Comparison of ENCODE assay signal across 1 cellular context in the genomic region with DNA sequence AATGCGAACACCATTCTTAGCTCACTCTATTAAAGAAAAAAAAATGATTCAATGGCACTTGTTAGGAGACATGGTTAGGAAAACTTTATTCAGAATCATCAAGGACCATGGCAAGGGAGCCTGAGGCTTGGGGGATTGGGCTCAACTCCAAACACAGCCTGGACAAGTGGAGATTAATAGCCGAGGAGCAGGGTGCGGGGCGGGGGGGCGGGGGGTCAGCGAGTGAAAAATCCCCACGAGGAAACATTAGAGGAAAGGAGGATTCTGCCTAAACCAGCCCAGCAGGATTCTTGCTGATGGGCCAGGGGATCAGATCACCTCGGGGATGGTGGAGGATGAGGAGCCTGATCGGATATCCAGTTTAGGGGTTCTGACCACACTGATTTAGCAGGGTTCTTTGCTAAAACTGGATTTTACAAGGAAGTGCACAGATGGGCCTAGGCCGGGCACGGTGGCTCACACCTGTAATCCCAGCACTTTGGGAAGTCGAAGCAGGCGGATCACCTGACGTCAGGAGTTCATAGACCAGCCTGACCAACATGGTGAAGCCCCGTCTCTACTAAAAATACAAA.
TF ChIP-seq lines count a peak whose summit lies in the region.

No MANE protein-coding gene starts in this region.

TF ChIP-seq in K562, 482 proteins besides CTCF, POLR2A, EP300 and RAD21:
- TF ChIP-seq DNMT1 (IDR thresholded peaks at IDR 0.05) (no peak), CREBBP (IDR thresholded peaks at IDR 0.05; ENCODE audit: low read depth, low read length) (no peak), SMAD2 (IDR thresholded peaks at IDR 0.05; ENCODE audit: low read depth, low read length) (no peak), CREM (IDR thresholded peaks at IDR 0.05; ENCODE audit: low read depth) (no peak), CHD7 (IDR thresholded peaks at IDR 0.05; ENCODE audit: low read depth, low read length) (no peak), STAT5A (IDR thresholded peaks at IDR 0.05; ENCODE audit: borderline replicate concordance, low read length) (no peak), RCOR1 (IDR thresholded peaks at IDR 0.05; ENCODE audit: borderline replicate concordance in 1 of 2, low read depth in 2 of 2, low read length in 2 of 2) (no peak), KDM5B (IDR thresholded peaks at IDR 0.05; ENCODE audit: insufficient replicate concordance, low read depth, low read length) (no peak)
TF ChIP-seq in K562: peak in this region for 0.
